Comparison of ENCODE assay signal across 1 cellular context in the genomic region with DNA sequence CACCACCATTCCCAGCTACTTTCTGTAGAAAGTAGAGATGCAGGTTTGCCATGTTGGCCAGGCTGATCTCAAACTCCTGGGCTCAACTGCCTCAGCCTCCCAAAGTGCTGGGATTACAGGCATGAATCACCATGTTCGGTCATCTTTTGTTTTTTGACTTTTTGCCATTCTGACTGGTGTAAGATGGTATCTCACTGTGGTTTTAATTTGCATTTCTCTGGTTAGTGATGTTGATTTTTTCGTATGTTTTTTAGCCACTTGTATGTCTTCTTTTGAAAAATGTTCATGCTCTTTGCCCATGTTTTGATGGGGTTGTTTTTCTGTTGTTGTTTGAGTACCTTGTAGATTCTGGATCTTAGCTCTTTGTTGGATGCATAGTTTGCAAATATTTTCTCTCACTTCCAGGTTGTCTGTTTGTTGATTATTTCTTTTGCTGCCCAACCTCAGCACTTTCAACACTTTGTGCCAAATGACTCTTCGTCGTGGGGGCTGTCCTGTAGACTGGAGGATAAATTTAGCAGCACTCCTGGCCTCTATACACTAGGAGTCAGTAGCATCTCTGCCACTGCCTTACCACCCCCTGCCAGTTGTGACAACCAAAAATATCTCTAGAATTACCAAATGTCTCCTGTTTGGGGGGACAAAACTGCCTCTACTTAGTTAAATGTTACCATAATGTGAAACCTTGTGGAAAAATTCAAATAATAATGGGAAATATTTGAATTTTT.
TF ChIP-seq lines count a peak whose summit lies in the region.

No MANE protein-coding gene starts in this region.

TF ChIP-seq in GM23338, 12 proteins besides CTCF, POLR2A, EP300 and RAD21 (continued from another document):
- TF ChIP-seq, protein P1, sequence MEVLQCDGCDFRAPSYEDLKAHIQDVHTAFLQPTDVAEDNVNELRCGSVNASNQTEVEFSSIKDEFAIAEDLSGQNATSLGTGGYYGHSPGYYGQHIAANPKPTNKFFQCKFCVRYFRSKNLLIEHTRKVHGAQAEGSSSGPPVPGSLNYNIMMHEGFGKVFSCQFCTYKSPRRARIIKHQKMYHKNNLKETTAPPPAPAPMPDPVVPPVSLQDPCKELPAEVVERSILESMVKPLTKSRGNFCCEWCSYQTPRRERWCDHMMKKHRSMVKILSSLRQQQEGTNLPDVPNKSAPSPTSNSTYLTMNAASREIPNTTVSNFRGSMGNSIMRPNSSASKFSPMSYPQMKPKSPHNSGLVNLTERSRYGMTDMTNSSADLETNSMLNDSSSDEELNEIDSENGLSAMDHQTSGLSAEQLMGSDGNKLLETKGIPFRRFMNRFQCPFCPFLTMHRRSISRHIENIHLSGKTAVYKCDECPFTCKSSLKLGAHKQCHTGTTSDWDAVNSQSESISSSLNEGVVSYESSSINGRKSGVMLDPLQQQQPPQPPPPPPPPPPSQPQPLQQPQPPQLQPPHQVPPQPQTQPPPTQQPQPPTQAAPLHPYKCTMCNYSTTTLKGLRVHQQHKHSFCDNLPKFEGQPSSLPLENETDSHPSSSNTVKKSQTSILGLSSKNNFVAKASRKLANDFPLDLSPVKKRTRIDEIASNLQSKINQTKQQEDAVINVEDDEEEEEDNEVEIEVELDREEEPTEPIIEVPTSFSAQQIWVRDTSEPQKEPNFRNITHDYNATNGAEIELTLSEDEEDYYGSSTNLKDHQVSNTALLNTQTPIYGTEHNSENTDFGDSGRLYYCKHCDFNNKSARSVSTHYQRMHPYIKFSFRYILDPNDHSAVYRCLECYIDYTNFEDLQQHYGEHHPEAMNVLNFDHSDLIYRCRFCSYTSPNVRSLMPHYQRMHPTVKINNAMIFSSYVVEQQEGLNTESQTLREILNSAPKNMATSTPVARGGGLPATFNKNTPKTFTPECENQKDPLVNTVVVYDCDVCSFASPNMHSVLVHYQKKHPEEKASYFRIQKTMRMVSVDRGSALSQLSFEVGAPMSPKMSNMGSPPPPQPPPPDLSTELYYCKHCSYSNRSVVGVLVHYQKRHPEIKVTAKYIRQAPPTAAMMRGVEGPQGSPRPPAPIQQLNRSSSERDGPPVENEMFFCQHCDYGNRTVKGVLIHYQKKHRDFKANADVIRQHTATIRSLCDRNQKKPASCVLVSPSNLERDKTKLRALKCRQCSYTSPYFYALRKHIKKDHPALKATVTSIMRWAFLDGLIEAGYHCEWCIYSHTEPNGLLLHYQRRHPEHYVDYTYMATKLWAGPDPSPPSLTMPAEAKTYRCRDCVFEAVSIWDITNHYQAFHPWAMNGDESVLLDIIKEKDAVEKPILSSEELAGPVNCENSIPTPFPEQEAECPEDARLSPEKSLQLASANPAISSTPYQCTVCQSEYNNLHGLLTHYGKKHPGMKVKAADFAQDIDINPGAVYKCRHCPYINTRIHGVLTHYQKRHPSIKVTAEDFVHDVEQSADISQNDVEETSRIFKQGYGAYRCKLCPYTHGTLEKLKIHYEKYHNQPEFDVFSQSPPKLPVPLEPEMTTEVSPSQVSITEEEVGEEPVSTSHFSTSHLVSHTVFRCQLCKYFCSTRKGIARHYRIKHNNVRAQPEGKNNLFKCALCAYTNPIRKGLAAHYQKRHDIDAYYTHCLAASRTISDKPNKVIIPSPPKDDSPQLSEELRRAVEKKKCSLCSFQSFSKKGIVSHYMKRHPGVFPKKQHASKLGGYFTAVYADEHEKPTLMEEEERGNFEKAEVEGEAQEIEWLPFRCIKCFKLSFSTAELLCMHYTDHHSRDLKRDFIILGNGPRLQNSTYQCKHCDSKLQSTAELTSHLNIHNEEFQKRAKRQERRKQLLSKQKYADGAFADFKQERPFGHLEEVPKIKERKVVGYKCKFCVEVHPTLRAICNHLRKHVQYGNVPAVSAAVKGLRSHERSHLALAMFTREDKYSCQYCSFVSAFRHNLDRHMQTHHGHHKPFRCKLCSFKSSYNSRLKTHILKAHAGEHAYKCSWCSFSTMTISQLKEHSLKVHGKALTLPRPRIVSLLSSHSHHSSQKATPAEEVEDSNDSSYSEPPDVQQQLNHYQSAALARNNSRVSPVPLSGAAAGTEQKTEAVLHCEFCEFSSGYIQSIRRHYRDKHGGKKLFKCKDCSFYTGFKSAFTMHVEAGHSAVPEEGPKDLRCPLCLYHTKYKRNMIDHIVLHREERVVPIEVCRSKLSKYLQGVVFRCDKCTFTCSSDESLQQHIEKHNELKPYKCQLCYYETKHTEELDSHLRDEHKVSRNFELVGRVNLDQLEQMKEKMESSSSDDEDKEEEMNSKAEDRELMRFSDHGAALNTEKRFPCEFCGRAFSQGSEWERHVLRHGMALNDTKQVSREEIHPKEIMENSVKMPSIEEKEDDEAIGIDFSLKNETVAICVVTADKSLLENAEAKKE (CRISPR knock-in tag; IDR thresholded peaks at IDR 0.05), result no peak
- TF ChIP-seq EZH2 (IDR thresholded peaks at IDR 0.05; ENCODE audit: low read depth, unreplicated experiment), result no peak
TF ChIP-seq in GM23338: peak in this region for 0.
